In the genomic region with DNA sequence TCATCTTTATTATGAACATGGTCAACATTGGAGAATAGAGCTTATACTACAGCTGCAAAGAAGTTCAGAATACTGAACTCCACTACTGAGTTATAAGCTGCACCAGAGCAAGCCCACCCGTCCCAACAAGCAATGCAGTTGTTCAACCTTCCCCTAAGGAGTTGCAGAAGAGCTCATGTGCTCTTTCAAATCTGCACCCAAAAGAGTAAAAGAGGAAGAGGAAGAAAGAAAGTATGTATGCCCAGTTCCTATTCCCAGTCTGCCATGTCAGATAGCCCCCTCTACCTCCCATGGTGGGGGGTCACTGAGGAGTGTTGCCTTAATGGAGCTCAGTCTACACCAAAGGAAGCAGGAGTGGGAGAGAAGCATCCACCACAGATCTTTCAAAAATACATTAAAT, we compare ENCODE assay signal across 20 cellular contexts. TPM values are rescaled to one million over a fixed set of nuclear protein-coding genes. Genes with fewer than 3 reads are reported as not detected.
"Had no signal": no experiment of that assay in that cellular context is flagged by ENCODE, and none has a peak within 500 bp of the region (broad histone marks: within the 10 kb centered on the region; RNA-seq: fewer than 3 reads in every experiment).

No MANE protein-coding gene starts in this region.

- H3K4me1 ChIP-seq: body of pancreas had no signal

- FAIRE-seq: endothelial cell of umbilical vein, keratinocyte had no signal

- H3K36me3 ChIP-seq: esophagus squamous epithelium, thoracic aorta had no signal

- ATAC-seq: body of pancreas; mucosa of descending colon; naive thymus-derived CD4-positive, alpha-beta T cell had no signal

- H3K4me3 ChIP-seq: body of pancreas, esophagus squamous epithelium, mucosa of descending colon, thoracic aorta had no signal

- H3K27ac ChIP-seq: body of pancreas, esophagus squamous epithelium, thoracic aorta had no signal

- DNase-seq: activated CD4-positive, alpha-beta T cell treated with anti-CD3 and anti-CD28 coated beads for 48 hours; activated CD8-positive, alpha-beta memory T cell treated with anti-CD3 and anti-CD28 coated beads for 24 hours; activated gamma-delta T cell treated with Interleukin-2 at 50 U/mL for 16 hours; amniotic stem cell; body of pancreas; cortex of kidney; effector CD8-positive, alpha-beta T cell; esophagus squamous epithelium; hippocampal formation; mammary epithelial cell; mucosa of descending colon; naive thymus-derived CD4-positive, alpha-beta T cell; stimulated activated CD4-positive, alpha-beta T cell treated with anti-CD3 and anti-CD28 coated beads, Interleukin-1b, Interleukin-23, amount 100 ng/mL, for 48 hours had no signal

- H3K9me3 ChIP-seq: body of pancreas, esophagus squamous epithelium, mucosa of descending colon, thoracic aorta had no signal

- H3K27me3 ChIP-seq: body of pancreas, esophagus squamous epithelium had no signal

RNA-seq across cellular contexts. Expression of a gene that starts 6.9 kb away (rescaled TPM):
- total RNA-seq: glomerular endothelial cell had no signal

RNA-seq across cellular contexts. Expression of a gene that starts 22.8 kb away (rescaled TPM):
- total RNA-seq: fibroblast of villous mesenchyme, glomerular endothelial cell, mammary epithelial cell, renal cortical epithelial cell had no signal
- polyA plus RNA-seq: endothelial cell of umbilical vein; keratinocyte; mammary epithelial cell; naive thymus-derived CD4-positive, alpha-beta T cell had no signal

RNA-seq across cellular contexts. Expression of a gene that starts 22.8 kb away (rescaled TPM):
- total RNA-seq: glomerular endothelial cell, mammary epithelial cell, renal cortical epithelial cell, WTC11 had no signal
- polyA plus RNA-seq: keratinocyte; mammary epithelial cell; naive thymus-derived CD4-positive, alpha-beta T cell had no signal
